In genomic region chr20:34318609-34319443, GRCh38 we compare ENCODE assay signal across 1 cellular context.
TF ChIP-seq lines count a peak whose summit lies in the region.

No MANE protein-coding gene starts in this region.

TF ChIP-seq in HepG2, 621 proteins besides CTCF, POLR2A, EP300 and RAD21 (continued from another document and continues in another):
- TF ChIP-seq, protein P1, sequence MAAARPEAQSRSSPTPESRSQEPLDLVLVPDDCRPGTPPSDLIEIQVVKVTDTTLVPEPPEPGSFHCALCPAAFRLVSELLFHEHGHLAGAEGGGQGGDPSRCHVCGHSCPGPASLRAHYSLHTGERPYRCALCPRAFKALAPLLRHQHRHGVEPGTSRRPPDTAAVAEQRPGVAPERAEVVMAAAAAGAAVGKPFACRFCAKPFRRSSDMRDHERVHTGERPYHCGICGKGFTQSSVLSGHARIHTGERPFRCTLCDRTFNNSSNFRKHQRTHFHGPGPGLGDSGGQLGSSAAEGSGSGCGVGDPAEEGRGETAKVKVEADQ (CRISPR knock-in tag; IDR thresholded peaks at IDR 0.05; ENCODE audit: borderline replicate concordance): no peak
- TF ChIP-seq MLLT10 (CRISPR knock-in tag; IDR thresholded peaks at IDR 0.05) (no peak), IRF2 (CRISPR knock-in tag; IDR thresholded peaks at IDR 0.05) (peak; percentile 53; the same call in 1 of the 2 replicates), PLSCR1 (CRISPR knock-in tag; IDR thresholded peaks at IDR 0.05; ENCODE audit: borderline replicate concordance) (no peak), SAFB2 (CRISPR knock-in tag; IDR thresholded peaks at IDR 0.05; ENCODE audit: borderline replicate concordance, low read depth) (no peak), ZNF205 (CRISPR knock-in tag; IDR thresholded peaks at IDR 0.05) (peak; percentile 65; the same call in 1 of the 2 replicates), REST (IDR thresholded peaks at IDR 0.05; ENCODE audit: borderline replicate concordance in 1 of 2, low read depth in 1 of 2, low read length in 2 of 2) (0 out of 4 replicates have a peak, but pooled peaks of 1 of the 2 experiments have one; percentile 23), ZSCAN5A (CRISPR knock-in tag; IDR thresholded peaks at IDR 0.05; ENCODE audit: borderline replicate concordance) (no peak), SNRNP70 (IDR thresholded peaks at IDR 0.05; ENCODE audit: low read depth, low read length) (no peak), ZNF615 (CRISPR knock-in tag; IDR thresholded peaks at IDR 0.05; ENCODE audit: borderline replicate concordance) (no peak), ZNF331 (CRISPR knock-in tag; IDR thresholded peaks at IDR 0.05) (no peak; the same call in 1 of the 2 replicates), MEIS2 (CRISPR knock-in tag; IDR thresholded peaks at IDR 0.05) (no peak), CENPX (CRISPR knock-in tag; IDR thresholded peaks at IDR 0.05) (no peak), ZBTB7B (CRISPR knock-in tag; IDR thresholded peaks at IDR 0.05) (no peak), ZNF234 (CRISPR knock-in tag; conservative IDR thresholded peaks at IDR 0.05) (no peak), GMEB2 (CRISPR knock-in tag; IDR thresholded peaks at IDR 0.05; ENCODE audit: low read depth) (no peak), TBX2 (CRISPR knock-in tag; IDR thresholded peaks at IDR 0.05; ENCODE audit: borderline replicate concordance) (peak; percentile 49; the same call in 1 of the 2 replicates), WIZ (CRISPR knock-in tag; IDR thresholded peaks at IDR 0.05) (no peak), PHF21A (CRISPR knock-in tag; IDR thresholded peaks at IDR 0.05) (peak; percentile 37), ATF5 (CRISPR knock-in tag; IDR thresholded peaks at IDR 0.05; ENCODE audit: low read depth) (no peak), PTBP1 (IDR thresholded peaks at IDR 0.05; ENCODE audit: low read depth, low read length, poor library complexity, severe bottlenecking) (no peak), SOX6 (IDR thresholded peaks at IDR 0.05) (no peak), SOX6 (CRISPR knock-in tag; IDR thresholded peaks at IDR 0.05) (peak; percentile 83), MAX (IDR thresholded peaks at IDR 0.05) (no peak), SRSF9 (IDR thresholded peaks at IDR 0.05; ENCODE audit: borderline replicate concordance, insufficient read depth, low read depth, low read length, poor library complexity, severe bottlenecking) (no peak), ZNF788 (CRISPR knock-in tag; IDR thresholded peaks at IDR 0.05; ENCODE audit: borderline replicate concordance) (no peak), BORCS8-MEF2B (CRISPR knock-in tag; IDR thresholded peaks at IDR 0.05) (peak; percentile 41; the same call in 1 of the 2 replicates), ZNF564 (CRISPR knock-in tag; IDR thresholded peaks at IDR 0.05) (no peak), REPIN1 (CRISPR knock-in tag; IDR thresholded peaks at IDR 0.05; ENCODE audit: borderline replicate concordance, low read depth) (peak; percentile 53; the same call in 1 of the 2 replicates), ONECUT2 (CRISPR knock-in tag; IDR thresholded peaks at IDR 0.05) (peak; percentile 93), ZNF660 (CRISPR knock-in tag; IDR thresholded peaks at IDR 0.05; ENCODE audit: borderline replicate concordance, low read depth) (no peak), ZSCAN20 (CRISPR knock-in tag; IDR thresholded peaks at IDR 0.05; ENCODE audit: borderline replicate concordance) (no peak), BCL6 (CRISPR knock-in tag; IDR thresholded peaks at IDR 0.05) (peak; percentile 60; the same call in 1 of the 2 replicates)
- TF ChIP-seq, protein P2, sequence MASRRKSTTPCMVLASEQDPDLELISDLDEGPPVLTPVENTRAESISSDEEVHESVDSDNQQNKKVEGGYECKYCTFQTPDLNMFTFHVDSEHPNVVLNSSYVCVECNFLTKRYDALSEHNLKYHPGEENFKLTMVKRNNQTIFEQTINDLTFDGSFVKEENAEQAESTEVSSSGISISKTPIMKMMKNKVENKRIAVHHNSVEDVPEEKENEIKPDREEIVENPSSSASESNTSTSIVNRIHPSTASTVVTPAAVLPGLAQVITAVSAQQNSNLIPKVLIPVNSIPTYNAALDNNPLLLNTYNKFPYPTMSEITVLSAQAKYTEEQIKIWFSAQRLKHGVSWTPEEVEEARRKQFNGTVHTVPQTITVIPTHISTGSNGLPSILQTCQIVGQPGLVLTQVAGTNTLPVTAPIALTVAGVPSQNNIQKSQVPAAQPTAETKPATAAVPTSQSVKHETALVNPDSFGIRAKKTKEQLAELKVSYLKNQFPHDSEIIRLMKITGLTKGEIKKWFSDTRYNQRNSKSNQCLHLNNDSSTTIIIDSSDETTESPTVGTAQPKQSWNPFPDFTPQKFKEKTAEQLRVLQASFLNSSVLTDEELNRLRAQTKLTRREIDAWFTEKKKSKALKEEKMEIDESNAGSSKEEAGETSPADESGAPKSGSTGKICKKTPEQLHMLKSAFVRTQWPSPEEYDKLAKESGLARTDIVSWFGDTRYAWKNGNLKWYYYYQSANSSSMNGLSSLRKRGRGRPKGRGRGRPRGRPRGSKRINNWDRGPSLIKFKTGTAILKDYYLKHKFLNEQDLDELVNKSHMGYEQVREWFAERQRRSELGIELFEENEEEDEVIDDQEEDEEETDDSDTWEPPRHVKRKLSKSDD (CRISPR knock-in tag; IDR thresholded peaks at IDR 0.05; ENCODE audit: low read depth): no peak
- TF ChIP-seq, protein P3, sequence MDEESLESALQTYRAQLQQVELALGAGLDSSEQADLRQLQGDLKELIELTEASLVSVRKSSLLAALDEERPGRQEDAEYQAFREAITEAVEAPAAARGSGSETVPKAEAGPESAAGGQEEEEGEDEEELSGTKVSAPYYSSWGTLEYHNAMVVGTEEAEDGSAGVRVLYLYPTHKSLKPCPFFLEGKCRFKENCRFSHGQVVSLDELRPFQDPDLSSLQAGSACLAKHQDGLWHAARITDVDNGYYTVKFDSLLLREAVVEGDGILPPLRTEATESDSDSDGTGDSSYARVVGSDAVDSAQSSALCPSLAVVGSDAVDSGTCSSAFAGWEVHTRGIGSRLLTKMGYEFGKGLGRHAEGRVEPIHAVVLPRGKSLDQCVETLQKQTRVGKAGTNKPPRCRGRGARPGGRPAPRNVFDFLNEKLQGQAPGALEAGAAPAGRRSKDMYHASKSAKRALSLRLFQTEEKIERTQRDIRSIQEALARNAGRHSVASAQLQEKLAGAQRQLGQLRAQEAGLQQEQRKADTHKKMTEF (CRISPR knock-in tag; IDR thresholded peaks at IDR 0.05): peak; percentile 74
- TF ChIP-seq, protein P4, sequence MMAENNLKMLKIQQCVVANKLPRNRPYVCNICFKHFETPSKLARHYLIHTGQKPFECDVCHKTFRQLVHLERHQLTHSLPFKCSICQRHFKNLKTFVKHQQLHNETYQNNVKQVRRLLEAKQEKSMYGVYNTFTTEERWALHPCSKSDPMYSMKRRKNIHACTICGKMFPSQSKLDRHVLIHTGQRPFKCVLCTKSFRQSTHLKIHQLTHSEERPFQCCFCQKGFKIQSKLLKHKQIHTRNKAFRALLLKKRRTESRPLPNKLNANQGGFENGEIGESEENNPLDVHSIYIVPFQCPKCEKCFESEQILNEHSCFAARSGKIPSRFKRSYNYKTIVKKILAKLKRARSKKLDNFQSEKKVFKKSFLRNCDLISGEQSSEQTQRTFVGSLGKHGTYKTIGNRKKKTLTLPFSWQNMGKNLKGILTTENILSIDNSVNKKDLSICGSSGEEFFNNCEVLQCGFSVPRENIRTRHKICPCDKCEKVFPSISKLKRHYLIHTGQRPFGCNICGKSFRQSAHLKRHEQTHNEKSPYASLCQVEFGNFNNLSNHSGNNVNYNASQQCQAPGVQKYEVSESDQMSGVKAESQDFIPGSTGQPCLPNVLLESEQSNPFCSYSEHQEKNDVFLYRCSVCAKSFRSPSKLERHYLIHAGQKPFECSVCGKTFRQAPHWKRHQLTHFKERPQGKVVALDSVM (CRISPR knock-in tag; IDR thresholded peaks at IDR 0.05): 0 out of 2 replicates have a peak, but pooled peaks have one; percentile 16
- TF ChIP-seq, protein P5, sequence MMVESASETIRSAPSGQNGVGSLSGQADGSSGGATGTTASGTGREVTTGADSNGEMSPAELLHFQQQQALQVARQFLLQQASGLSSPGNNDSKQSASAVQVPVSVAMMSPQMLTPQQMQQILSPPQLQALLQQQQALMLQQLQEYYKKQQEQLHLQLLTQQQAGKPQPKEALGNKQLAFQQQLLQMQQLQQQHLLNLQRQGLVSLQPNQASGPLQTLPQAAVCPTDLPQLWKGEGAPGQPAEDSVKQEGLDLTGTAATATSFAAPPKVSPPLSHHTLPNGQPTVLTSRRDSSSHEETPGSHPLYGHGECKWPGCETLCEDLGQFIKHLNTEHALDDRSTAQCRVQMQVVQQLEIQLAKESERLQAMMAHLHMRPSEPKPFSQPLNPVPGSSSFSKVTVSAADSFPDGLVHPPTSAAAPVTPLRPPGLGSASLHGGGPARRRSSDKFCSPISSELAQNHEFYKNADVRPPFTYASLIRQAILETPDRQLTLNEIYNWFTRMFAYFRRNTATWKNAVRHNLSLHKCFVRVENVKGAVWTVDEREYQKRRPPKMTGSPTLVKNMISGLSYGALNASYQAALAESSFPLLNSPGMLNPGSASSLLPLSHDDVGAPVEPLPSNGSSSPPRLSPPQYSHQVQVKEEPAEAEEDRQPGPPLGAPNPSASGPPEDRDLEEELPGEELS (CRISPR knock-in tag; IDR thresholded peaks at IDR 0.05): peak; percentile 47; the same call in 1 of the 2 replicates
- TF ChIP-seq, protein P6, sequence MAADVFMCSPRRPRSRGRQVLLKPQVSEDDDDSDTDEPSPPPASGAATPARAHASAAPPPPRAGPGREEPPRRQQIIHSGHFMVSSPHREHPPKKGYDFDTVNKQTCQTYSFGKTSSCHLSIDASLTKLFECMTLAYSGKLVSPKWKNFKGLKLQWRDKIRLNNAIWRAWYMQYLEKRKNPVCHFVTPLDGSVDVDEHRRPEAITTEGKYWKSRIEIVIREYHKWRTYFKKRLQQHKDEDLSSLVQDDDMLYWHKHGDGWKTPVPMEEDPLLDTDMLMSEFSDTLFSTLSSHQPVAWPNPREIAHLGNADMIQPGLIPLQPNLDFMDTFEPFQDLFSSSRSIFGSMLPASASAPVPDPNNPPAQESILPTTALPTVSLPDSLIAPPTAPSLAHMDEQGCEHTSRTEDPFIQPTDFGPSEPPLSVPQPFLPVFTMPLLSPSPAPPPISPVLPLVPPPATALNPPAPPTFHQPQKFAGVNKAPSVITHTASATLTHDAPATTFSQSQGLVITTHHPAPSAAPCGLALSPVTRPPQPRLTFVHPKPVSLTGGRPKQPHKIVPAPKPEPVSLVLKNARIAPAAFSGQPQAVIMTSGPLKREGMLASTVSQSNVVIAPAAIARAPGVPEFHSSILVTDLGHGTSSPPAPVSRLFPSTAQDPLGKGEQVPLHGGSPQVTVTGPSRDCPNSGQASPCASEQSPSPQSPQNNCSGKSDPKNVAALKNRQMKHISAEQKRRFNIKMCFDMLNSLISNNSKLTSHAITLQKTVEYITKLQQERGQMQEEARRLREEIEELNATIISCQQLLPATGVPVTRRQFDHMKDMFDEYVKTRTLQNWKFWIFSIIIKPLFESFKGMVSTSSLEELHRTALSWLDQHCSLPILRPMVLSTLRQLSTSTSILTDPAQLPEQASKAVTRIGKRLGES (CRISPR knock-in tag; IDR thresholded peaks at IDR 0.05; ENCODE audit: borderline replicate concordance): no peak
